Comparison of ENCODE assay signal across 8 cellular contexts in the genomic region with DNA sequence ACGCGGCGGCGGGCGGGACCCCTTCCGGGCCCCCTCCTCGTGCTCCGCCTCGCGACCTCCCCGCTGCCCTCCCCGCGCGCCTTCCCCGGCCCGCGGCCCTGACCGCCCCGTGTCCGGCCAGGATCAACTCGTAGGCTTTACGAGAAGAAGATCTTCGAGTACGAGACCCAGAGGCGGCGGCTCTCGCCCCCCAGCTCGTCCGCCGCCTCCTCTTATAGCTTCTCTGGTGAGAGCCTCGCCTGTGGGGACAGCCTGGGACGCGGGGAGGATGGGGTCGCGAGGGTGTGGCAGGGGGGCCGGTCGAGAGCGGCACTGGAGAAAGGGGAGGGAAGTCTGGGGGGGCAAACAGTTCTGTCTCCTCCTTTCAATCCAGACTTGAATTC. TPM values are rescaled to one million over a fixed set of nuclear protein-coding genes. Genes with fewer than 3 reads are reported as not detected.
DNase-seq lines count a peak whose midpoint lies in the region; ATAC-seq and TF ChIP-seq lines count a peak whose summit lies in the region.

No MANE protein-coding gene starts in this region.

- H2AFZ ChIP-seq in fibroblast of lung (ENCODE audit: low read length) = no peak overlapping the region

- DNase-seq in Peyer's patch (no peak), fibroblast of lung (ENCODE audit: low read depth in 2 of 2) (no peak), sciatic nerve (ENCODE audit: low spot score) (peak; percentile 68), HPDE6-E6E7 (ENCODE audit: extremely low spot score) (no peak), T-helper 9 cell (no peak), NOMO-1 treated with DMSO at 0.1 percent for 48 hours (lab: John Stamatoyannopoulos, UW; ENCODE audit: unreplicated experiment) (no peak), GM10266 (ENCODE audit: extremely low spot score) (no peak)

- H3K4me3 ChIP-seq in Peyer's patch = peak overlapping the region; percentile 74 to 88 (median 80)
- peak overlapping the region; percentile 73 to 84 (median 77) for H3K4me3 ChIP-seq in fibroblast of lung (replicated peaks in 1 of 4; ENCODE audit: control extremely low read depth in 1 of 4, insufficient read depth in 1 of 4, low read depth in 3 of 4, low read length in 4 of 4)

- ATAC-seq in GM21423 (IDR thresholded peaks at IDR 0.05; ENCODE audit: unreplicated experiment) = peak; percentile 2
- no peak for ATAC-seq in sciatic nerve

- H3K36me3 ChIP-seq in Peyer's patch (peaks cover 0 to 4% (median 0%) of the 10 kb centered on the region in 3 donors), fibroblast of lung (ENCODE audit: control insufficient read depth, insufficient read depth, low read length) (peaks cover 3% of the 10 kb centered on the region)

- peak overlapping the region; percentile 97 for H3K9ac ChIP-seq in fibroblast of lung (ENCODE audit: insufficient read depth, low read length)

- H3K27me3 ChIP-seq in Peyer's patch (no peaks in the 10 kb centered on the region), fibroblast of lung (ENCODE audit: control insufficient read depth, insufficient read depth, low read length) (no peaks in the 10 kb centered on the region)

- H3K4me1 ChIP-seq in Peyer's patch (peaks cover 0 to 10% (median 4%) of the 10 kb centered on the region in 4 donors), fibroblast of lung (ENCODE audit: control insufficient read depth, extremely low read depth, insufficient read depth, low read length) (peaks cover 5% of the 10 kb centered on the region)

- peak overlapping the region; percentile 88 for H3K4me2 ChIP-seq in fibroblast of lung (ENCODE audit: extremely low read depth, insufficient read depth, low read length)

- TF ChIP-seq POLR2A in Peyer's patch (IDR thresholded peaks at IDR 0.05) = no peak

- no peaks in the 10 kb centered on the region for H3K9me3 ChIP-seq in Peyer's patch
- no peaks in the 10 kb centered on the region for H3K9me3 ChIP-seq in fibroblast of lung (ENCODE audit: control insufficient read depth, insufficient read depth, low read depth, low read length)

- TF ChIP-seq CTCF in Peyer's patch (IDR thresholded peaks at IDR 0.05) (no peak), fibroblast of lung (conservative IDR thresholded peaks at IDR 0.05 in 1 of 2, IDR thresholded peaks at IDR 0.05 in 1 of 2; ENCODE audit: low read depth in 1 of 2, low read length in 2 of 2) (no peak), GM10266 (IDR thresholded peaks at IDR 0.05; ENCODE audit: control insufficient read depth, insufficient read depth, low read depth, missing control alignments) (no peak)

- H4K20me1 ChIP-seq in fibroblast of lung (ENCODE audit: control insufficient read depth, extremely low read depth, insufficient read depth, low read length) = no peaks in the 10 kb centered on the region

- intact Hi-C loops in sciatic nerve (cut with DNase I) = no loop called here

- H3K27ac ChIP-seq in Peyer's patch = peak overlapping the region; percentile 92 to 99 (median 98)
- H3K27ac ChIP-seq in fibroblast of lung (ENCODE audit: insufficient read depth, low read length) = peak overlapping the region; percentile 96

- peaks cover 18% of the 10 kb centered on the region for H3K79me2 ChIP-seq in fibroblast of lung (ENCODE audit: control insufficient read depth, insufficient read depth, low read length)

RNA-seq across cellular contexts. Expression of gene EMD, which starts 0.5 kb away (rescaled TPM):
- total RNA-seq in Peyer's patch (10 to 100 TPM; 21.7 to 31.4 (median 26.6) TPM), fibroblast of lung (23.4 and 26.4 TPM in 2 replicates), sciatic nerve (61.5 TPM)
- 72.1 and 82.4 TPM in 2 replicates for polyA plus RNA-seq in fibroblast of lung
- 92.1 and 110 TPM in 2 replicates for polyA plus RNA-seq in fibroblast of lung (2012)
- 129 and 139 TPM in 2 replicates for polyA minus RNA-seq in fibroblast of lung (ENCODE audit: low replicate concordance)

RNA-seq across cellular contexts. Expression of gene FLNA, which starts 5.1 kb away (rescaled TPM):
- 100 to 1,000 TPM; 143 to 663 (median 328) TPM for total RNA-seq in Peyer's patch
- 2,298 and 2,728 TPM in 2 replicates for total RNA-seq in fibroblast of lung
- 654 and 799 TPM in 2 replicates for polyA plus RNA-seq in fibroblast of lung
- 2,069 and 2,562 TPM in 2 replicates for polyA plus RNA-seq in fibroblast of lung (2012)
- 6,600 and 11,662 TPM in 2 replicates for polyA minus RNA-seq in fibroblast of lung (ENCODE audit: low replicate concordance)
- 1,228 TPM for total RNA-seq in sciatic nerve

RNA-seq across cellular contexts. Expression of gene RPL10, which starts 18.6 kb away (rescaled TPM):
- total RNA-seq in Peyer's patch (1,000 to 10,000 TPM; 1,992 to 4,644 (median 2,626) TPM), fibroblast of lung (2,291 and 2,319 TPM in 2 replicates), sciatic nerve (2,095 TPM)
- 4,015 and 4,527 TPM in 2 replicates for polyA plus RNA-seq in fibroblast of lung
- polyA plus RNA-seq in fibroblast of lung (2012) = 3,945 and 3,972 TPM in 2 replicates
- polyA minus RNA-seq in fibroblast of lung (ENCODE audit: low replicate concordance) = 1,736 and 2,258 TPM in 2 replicates

RNA-seq across cellular contexts. Expression of gene DNASE1L1, which starts 29.5 kb away (rescaled TPM):
- total RNA-seq in Peyer's patch (10 to 100 TPM; 23.9 to 41.2 (median 32.2) TPM), fibroblast of lung (13.9 and 38.5 TPM in 2 replicates), sciatic nerve (18.4 TPM)
- 11.3 and 13.6 TPM in 2 replicates for polyA plus RNA-seq in fibroblast of lung
- 17.0 and 18.7 TPM in 2 replicates for polyA plus RNA-seq in fibroblast of lung (2012)
- 22.0 and 24.1 TPM in 2 replicates for polyA minus RNA-seq in fibroblast of lung (ENCODE audit: low replicate concordance)

RNA-seq across cellular contexts. Expression of gene TAFAZZIN, which starts 31.8 kb away (rescaled TPM):
- total RNA-seq in Peyer's patch = 100 to 1,000 TPM; 105 to 147 (median 112) TPM
- total RNA-seq in fibroblast of lung = 17.7 and 21.6 TPM in 2 replicates
- 11.2 and 12.1 TPM in 2 replicates for polyA plus RNA-seq in fibroblast of lung
- 11.5 and 14.2 TPM in 2 replicates for polyA plus RNA-seq in fibroblast of lung (2012)
- polyA minus RNA-seq in fibroblast of lung (ENCODE audit: low replicate concordance) = 18.1 and 20.7 TPM in 2 replicates
- 56.7 TPM for total RNA-seq in sciatic nerve
